ENCODE assay signal across 32 cellular contexts in genomic region chr10:70562036-70562710, GRCh38. TPM values are rescaled to one million over a fixed set of nuclear protein-coding genes. Genes with fewer than 3 reads are reported as not detected.
DNase-seq lines count a peak whose midpoint lies in the region; ATAC-seq and TF ChIP-seq lines count a peak whose summit lies in the region.
"Had no signal": no experiment of that assay in that cellular context is flagged by ENCODE, and none has a peak within 500 bp of the region (broad histone marks: within the 10 kb centered on the region; RNA-seq: fewer than 3 reads in every experiment).

No MANE protein-coding gene starts in this region.

- peak overlapping the region in 1 of 2 experiments; percentile 93; a peak in 2 of 4 replicates for H3K27ac ChIP-seq in SK-N-SH (ENCODE audit: low read depth in 2 of 2, low read length in 1 of 2)
- H3K27ac ChIP-seq: parathyroid adenoma, right atrium auricular region had no signal

- no peaks in the 10 kb centered on the region for H3K9me2 ChIP-seq in SK-N-SH

- TF ChIP-seq CTCF in activated CD8-positive, alpha-beta T cell treated with anti-CD3 and anti-CD28 coated beads for 36 hours (IDR thresholded peaks at IDR 0.05): no peak
- no peak for TF ChIP-seq CTCF in SK-N-SH (IDR thresholded peaks at IDR 0.05)
- TF ChIP-seq CTCF in fibroblast of villous mesenchyme (IDR thresholded peaks at IDR 0.05; ENCODE audit: insufficient read depth, low read depth, low read length): no peak

- no peaks in the 10 kb centered on the region for H3K9me3 ChIP-seq in SK-N-SH
- H3K9me3 ChIP-seq: right atrium auricular region had no signal

- no peaks in the 10 kb centered on the region for H3K36me3 ChIP-seq in SK-N-SH (replicated peaks in 1 of 2; ENCODE audit: control insufficient read depth in 1 of 2, insufficient read depth in 2 of 2, low read length in 1 of 2)
- H3K36me3 ChIP-seq: right atrium auricular region had no signal

- no peaks in the 10 kb centered on the region for H3K79me2 ChIP-seq in SK-N-SH (ENCODE audit: insufficient read depth)
- H3K79me2 ChIP-seq: parathyroid adenoma had no signal

- 77% methylated on average over 10 of the region's 12 CpGs for WGBS in SK-N-SH (ENCODE audit: low lambda C conversion rate)

- POLR2A ChIA-PET in activated CD8-positive, alpha-beta T cell treated with anti-CD3 and anti-CD28 coated beads, Interleukin-2, amount 10 ng/mL, durations not matched to agents 7 days and 5 days (lab: Charles Lee): interaction anchor here (0.6 to 2.2 kb wide), 3 partner anchors 20 to 41 kb away, joined by 3 to 6 read pairs (median 4); partner anchors contain the start of gene PRF1
- POLR2A ChIA-PET in activated CD8-positive, alpha-beta T cell treated with anti-CD3 and anti-CD28 coated beads for 36 hours (lab: Charles Lee): interaction anchor here (0.5 kb wide), 1 partner anchor 8 kb away, joined by 4 read pairs; no protein-coding TSS in a partner anchor
- POLR2A ChIA-PET in SK-N-SH (lab: Yijun Ruan, JAX): interaction anchor here (0.6 to 1.6 kb wide), 10 partner anchors 9 to 679 kb away, joined by 3 to 11 read pairs (median 3); no protein-coding TSS in a partner anchor

- H3K27ac Mint-ChIP-seq in activated CD8-positive, alpha-beta T cell treated with anti-CD3 and anti-CD28 coated beads, Interleukin-2, amount 10 ng/mL, durations not matched to agents 7 days and 5 days: peak overlapping the region; percentile 19
- no peak overlapping the region for H3K27ac Mint-ChIP-seq in activated CD8-positive, alpha-beta T cell treated with anti-CD3 and anti-CD28 coated beads for 36 hours
- H3K27ac Mint-ChIP-seq in stimulated activated effector memory CD8-positive, alpha-beta T cell treated with anti-CD3 and anti-CD28 coated beads, Interleukin-12 subunit alpha, Interleukin-12 subunit beta, amount 100 ng/mL, for 72 hours: peak overlapping the region; percentile 37
- H3K27ac Mint-ChIP-seq: activated CD4-positive, alpha-beta memory T cell treated with anti-CD3 and anti-CD28 coated beads, Interleukin-2, amount 10 ng/mL, durations not matched to agents 7 days and 5 days; activated naive CD8-positive, alpha-beta T cell; stimulated activated naive B cell treated with anti-CD40 and anti-IgM and Interleukin-4, amounts not matched to agents 10 μg/mL and 1 μg/mL and 100 μg/mL, for 72 hours; T-helper 1 cell treated with Interleukin-12 subunit alpha and Interleukin-12 subunit beta and Interleukin-4 antibody, amounts not matched to agents 30 μg/mL and 1 μg/mL, for 36 hours had no signal

- H3K4me3 ChIP-seq in SK-N-SH (ENCODE audit: low read depth in 2 of 2, low read length in 1 of 2) (no peak overlapping the region), fibroblast of villous mesenchyme (ENCODE audit: low read depth, low read length) (no peak overlapping the region)
- H3K4me3 ChIP-seq: dorsolateral prefrontal cortex, lung, right atrium auricular region had no signal

- no peak overlapping the region for H2AFZ ChIP-seq in SK-N-SH (ENCODE audit: low read depth)
- H2AFZ ChIP-seq: parathyroid adenoma had no signal

- peak in 1 of 2 experiments; percentile 64; a peak in 1 of 4 replicates for TF ChIP-seq EP300 in SK-N-SH (IDR thresholded peaks at IDR 0.05; ENCODE audit: borderline replicate concordance in 1 of 2, low read depth in 1 of 2, low read length in 1 of 2)

- peaks cover 71% of the 10 kb centered on the region for H3K4me1 Mint-ChIP-seq in activated CD8-positive, alpha-beta T cell treated with anti-CD3 and anti-CD28 coated beads, Interleukin-2, amount 10 ng/mL, durations not matched to agents 7 days and 5 days (ENCODE audit: low read depth)
- H3K4me1 Mint-ChIP-seq in activated CD8-positive, alpha-beta T cell treated with anti-CD3 and anti-CD28 coated beads for 36 hours (ENCODE audit: low read depth): peaks cover 27% of the 10 kb centered on the region
- H3K4me1 Mint-ChIP-seq in stimulated activated effector memory CD8-positive, alpha-beta T cell treated with anti-CD3 and anti-CD28 coated beads, Interleukin-12 subunit alpha, Interleukin-12 subunit beta, amount 100 ng/mL, for 72 hours: peaks cover 59% of the 10 kb centered on the region

- intact Hi-C loops in activated CD8-positive, alpha-beta T cell treated with anti-CD3 and anti-CD28 coated beads for 36 hours (cut with micrococcal nuclease): no loop called here

- H3K36me3 Mint-ChIP-seq in activated CD8-positive, alpha-beta T cell treated with anti-CD3 and anti-CD28 coated beads, Interleukin-2, amount 10 ng/mL, durations not matched to agents 7 days and 5 days (ENCODE audit: low read depth): no peaks in the 10 kb centered on the region
- no peaks in the 10 kb centered on the region for H3K36me3 Mint-ChIP-seq in activated CD8-positive, alpha-beta T cell treated with anti-CD3 and anti-CD28 coated beads for 36 hours (ENCODE audit: low read depth)
- H3K36me3 Mint-ChIP-seq in stimulated activated effector memory CD8-positive, alpha-beta T cell treated with anti-CD3 and anti-CD28 coated beads, Interleukin-12 subunit alpha, Interleukin-12 subunit beta, amount 100 ng/mL, for 72 hours: no peaks in the 10 kb centered on the region
- H3K36me3 Mint-ChIP-seq: activated naive CD8-positive, alpha-beta T cell; stimulated activated naive B cell treated with anti-CD40 and anti-IgM and Interleukin-4, amounts not matched to agents 10 μg/mL and 1 μg/mL and 100 μg/mL, for 72 hours had no signal

- CTCF ChIA-PET in activated CD8-positive, alpha-beta T cell treated with anti-CD3 and anti-CD28 coated beads, Interleukin-2, amount 10 ng/mL, durations not matched to agents 7 days and 5 days (lab: Charles Lee): interaction anchor here (1.6 to 4.7 kb wide), 3 partner anchors 14 to 57 kb away, joined by 6 to 63 read pairs (median 40); partner anchors contain the start of gene PRF1
- CTCF ChIA-PET in activated CD8-positive, alpha-beta T cell treated with anti-CD3 and anti-CD28 coated beads for 36 hours (lab: Charles Lee): interaction anchor here (1.2 to 4.5 kb wide), 2 partner anchors 12 to 101 kb away, joined by 3 to 34 read pairs; no protein-coding TSS in a partner anchor
- CTCF ChIA-PET in SK-N-SH (lab: Yijun Ruan, JAX): interaction anchor here (0.9 to 5.9 kb wide), 8 partner anchors 12 to 341 kb away, joined by 3 to 42 read pairs (median 5); no protein-coding TSS in a partner anchor

- no peaks in the 10 kb centered on the region for H3K27me3 ChIP-seq in SK-N-SH (ENCODE audit: insufficient read depth)
- H3K27me3 ChIP-seq: dorsolateral prefrontal cortex, right atrium auricular region had no signal

- no peak for ATAC-seq in activated CD8-positive, alpha-beta T cell treated with anti-CD3 and anti-CD28 coated beads, Interleukin-2, amount 10 ng/mL, durations not matched to agents 7 days and 5 days
- no peak for ATAC-seq in activated CD8-positive, alpha-beta T cell treated with anti-CD3 and anti-CD28 coated beads for 36 hours
- ATAC-seq in stimulated activated effector memory CD8-positive, alpha-beta T cell treated with anti-CD3 and anti-CD28 coated beads, Interleukin-12 subunit alpha, Interleukin-12 subunit beta, amount 100 ng/mL, for 72 hours: no peak
- ATAC-seq in GM18519 (IDR thresholded peaks at IDR 0.05; ENCODE audit: low FRiP score, unreplicated experiment) (no peak), HG02973 (IDR thresholded peaks at IDR 0.05; ENCODE audit: unreplicated experiment) (no peak)
- ATAC-seq: stimulated activated naive B cell treated with anti-CD40 and anti-IgM and Interleukin-4, amounts not matched to agents 10 μg/mL and 1 μg/mL and 100 μg/mL, for 72 hours had no signal

- H3K27me3 Mint-ChIP-seq in activated CD8-positive, alpha-beta T cell treated with anti-CD3 and anti-CD28 coated beads, Interleukin-2, amount 10 ng/mL, durations not matched to agents 7 days and 5 days (ENCODE audit: low read depth): no peaks in the 10 kb centered on the region
- peaks cover 1% of the 10 kb centered on the region for H3K27me3 Mint-ChIP-seq in activated CD8-positive, alpha-beta T cell treated with anti-CD3 and anti-CD28 coated beads for 36 hours
- H3K27me3 Mint-ChIP-seq: activated naive CD8-positive, alpha-beta T cell; central memory CD8-positive, alpha-beta T cell had no signal

- H3K4me1 ChIP-seq in SK-N-SH (ENCODE audit: control insufficient read depth in 1 of 2, insufficient read depth in 2 of 2, low read depth in 1 of 2, low read length in 1 of 2): peaks cover 0 to 58% of the 10 kb centered on the region in 2 experiments; a peak in 1 of 4 replicates

- H3K9ac ChIP-seq in SK-N-SH: no peak overlapping the region
- H3K9ac ChIP-seq: parathyroid adenoma had no signal

- no peak overlapping the region for H3K4me2 ChIP-seq in SK-N-SH

- H4K20me1 ChIP-seq in SK-N-SH (ENCODE audit: insufficient read depth): no peaks in the 10 kb centered on the region

- H3F3A ChIP-seq in SK-N-SH (replicated peaks; ENCODE audit: insufficient read depth): no peaks in the 10 kb centered on the region

- H3K4me3 Mint-ChIP-seq in activated CD8-positive, alpha-beta T cell treated with anti-CD3 and anti-CD28 coated beads, Interleukin-2, amount 10 ng/mL, durations not matched to agents 7 days and 5 days: no peak overlapping the region
- H3K4me3 Mint-ChIP-seq in activated CD8-positive, alpha-beta T cell treated with anti-CD3 and anti-CD28 coated beads for 36 hours: no peak overlapping the region
- H3K4me3 Mint-ChIP-seq in stimulated activated effector memory CD8-positive, alpha-beta T cell treated with anti-CD3 and anti-CD28 coated beads, Interleukin-12 subunit alpha, Interleukin-12 subunit beta, amount 100 ng/mL, for 72 hours: no peak overlapping the region
- H3K4me3 Mint-ChIP-seq: activated CD4-positive, alpha-beta memory T cell treated with anti-CD3 and anti-CD28 coated beads, Interleukin-2, amount 10 ng/mL, durations not matched to agents 7 days and 5 days; activated naive CD8-positive, alpha-beta T cell; central memory CD8-positive, alpha-beta T cell; neural crest cell; stimulated activated naive B cell treated with anti-CD40 and anti-IgM and Interleukin-4, amounts not matched to agents 10 μg/mL and 1 μg/mL and 100 μg/mL, for 72 hours; T-helper 1 cell treated with Interleukin-12 subunit alpha and Interleukin-12 subunit beta and Interleukin-4 antibody, amounts not matched to agents 30 μg/mL and 1 μg/mL, for 36 hours had no signal

- 0 out of 2 replicates have a peak, but pooled peaks have one; percentile 5 for TF ChIP-seq RAD21 in SK-N-SH (IDR thresholded peaks at IDR 0.05; ENCODE audit: low read length)

- no peaks in the 10 kb centered on the region for H3K9me3 Mint-ChIP-seq in activated CD8-positive, alpha-beta T cell treated with anti-CD3 and anti-CD28 coated beads, Interleukin-2, amount 10 ng/mL, durations not matched to agents 7 days and 5 days (ENCODE audit: insufficient read depth)
- H3K9me3 Mint-ChIP-seq in activated CD8-positive, alpha-beta T cell treated with anti-CD3 and anti-CD28 coated beads for 36 hours: no peaks in the 10 kb centered on the region
- no peaks in the 10 kb centered on the region for H3K9me3 Mint-ChIP-seq in stimulated activated effector memory CD8-positive, alpha-beta T cell treated with anti-CD3 and anti-CD28 coated beads, Interleukin-12 subunit alpha, Interleukin-12 subunit beta, amount 100 ng/mL, for 72 hours
- H3K9me3 Mint-ChIP-seq: activated CD4-positive, alpha-beta memory T cell treated with anti-CD3 and anti-CD28 coated beads, Interleukin-2, amount 10 ng/mL, durations not matched to agents 7 days and 5 days; central memory CD8-positive, alpha-beta T cell; neural crest cell; stimulated activated naive B cell treated with anti-CD40 and anti-IgM and Interleukin-4, amounts not matched to agents 10 μg/mL and 1 μg/mL and 100 μg/mL, for 72 hours; T-helper 1 cell treated with Interleukin-12 subunit alpha and Interleukin-12 subunit beta and Interleukin-4 antibody, amounts not matched to agents 30 μg/mL and 1 μg/mL, for 36 hours had no signal

- no peak for DNase-seq in activated CD8-positive, alpha-beta T cell treated with anti-CD3 and anti-CD28 coated beads, Interleukin-2, amount 10 ng/mL, durations not matched to agents 7 days and 5 days
- no peak for DNase-seq in activated CD8-positive, alpha-beta T cell treated with anti-CD3 and anti-CD28 coated beads for 36 hours
- DNase-seq in SK-N-SH (peak; percentile 89), fibroblast of villous mesenchyme (ENCODE audit: low read depth) (peak; percentile 85)
- no peak for DNase-seq in stimulated activated effector memory CD8-positive, alpha-beta T cell treated with anti-CD3 and anti-CD28 coated beads, Interleukin-12 subunit alpha, Interleukin-12 subunit beta, amount 100 ng/mL, for 72 hours (ENCODE audit: low spot score in 2 of 2)
- no peak for DNase-seq in stimulated activated CD8-positive, alpha-beta memory T cell treated with anti-CD3 and anti-CD28 coated beads, Interleukin-4, amount 100 ng/mL, for 48 hours
- DNase-seq: 8988T; activated CD4-positive, alpha-beta memory T cell treated with anti-CD3 and anti-CD28 coated beads, Interleukin-2, amount 10 ng/mL, durations not matched to agents 7 days and 5 days; activated CD4-positive, alpha-beta T cell treated with anti-CD3 and anti-CD28 coated beads for 1 hour; activated effector memory CD4-positive, alpha-beta T cell treated with Interleukin-2 at 50 U/mL for 16 hours; activated T-cell treated with anti-CD3 and anti-CD28 coated beads for 4 hours; H7; NCI-H1092 treated with DMSO at 0.1 percent for 48 hours; NCI-H187 treated with DMSO at 0.1 percent for 48 hours; NCI-H526 treated with DMSO at 0.1 percent for 48 hours; RPMI8226; stimulated activated CD4-positive, alpha-beta T cell treated with anti-CD3 and anti-CD28 coated beads, Interleukin-12 subunit alpha, Interleukin-12 subunit beta, amount 100 ng/mL, for 4 hours; stimulated activated CD4-positive, alpha-beta T cell treated with anti-CD3 and anti-CD28 coated beads, Interleukin-4, amount 100 ng/mL, for 24 hours; stimulated activated naive B cell treated with anti-CD40 and anti-IgM and Interleukin-4, amounts not matched to agents 10 μg/mL and 1 μg/mL and 100 μg/mL, for 72 hours had no signal

RNA-seq across cellular contexts. Expression of gene PRF1, which starts 40.4 kb away (rescaled TPM):
- total RNA-seq in activated CD8-positive, alpha-beta T cell treated with anti-CD3 and anti-CD28 coated beads, Interleukin-2, amount 10 ng/mL, durations not matched to agents 7 days and 5 days: 100 to 1,000 TPM; 265 to 272 TPM
- 100 to 1,000 TPM; 107 to 113 TPM for total RNA-seq in activated CD8-positive, alpha-beta T cell treated with anti-CD3 and anti-CD28 coated beads for 36 hours
- polyA plus RNA-seq in SK-N-SH (2012; rRNA removed): not detected in 2 replicates
- polyA plus RNA-seq in SK-N-SH (2012; cell fraction: cytosol; rRNA removed): not detected in 2 replicates
- polyA plus RNA-seq in SK-N-SH (2012; cell fraction: nucleus; rRNA removed): not detected in 2 replicates
- not detected in 2 replicates for total RNA-seq in fibroblast of villous mesenchyme
- total RNA-seq: endothelial cell of umbilical vein, G401, H7, kidney epithelial cell, neural crest cell had no signal
- polyA plus RNA-seq: endothelial cell of umbilical vein had no signal

Comparison
In these comparisons a context has a peak if more than half of its experiments do, and no peak if none do; other contexts are left out.
1. DNase-seq: peak in SK-N-SH (single experiment) and fibroblast of villous mesenchyme (single experiment); none in activated CD8-positive, alpha-beta T cell treated with anti-CD3 and anti-CD28 coated beads, Interleukin-2, amount 10 ng/mL, durations not matched to agents 7 days and 5 days (single experiment), activated CD8-positive, alpha-beta T cell treated with anti-CD3 and anti-CD28 coated beads for 36 hours (single experiment), stimulated activated effector memory CD8-positive, alpha-beta T cell treated with anti-CD3 and anti-CD28 coated beads, Interleukin-12 subunit alpha, Interleukin-12 subunit beta, amount 100 ng/mL, for 72 hours (0 of 2) and stimulated activated CD8-positive, alpha-beta memory T cell treated with anti-CD3 and anti-CD28 coated beads, Interleukin-4, amount 100 ng/mL, for 48 hours (single experiment).
2. RNA of gene PRF1, which starts 40.4 kb away (total RNA-seq): 265 to 272 TPM in activated CD8-positive, alpha-beta T cell treated with anti-CD3 and anti-CD28 coated beads, Interleukin-2, amount 10 ng/mL, durations not matched to agents 7 days and 5 days and 107 to 113 TPM in activated CD8-positive, alpha-beta T cell treated with anti-CD3 and anti-CD28 coated beads for 36 hours; not detected in fibroblast of villous mesenchyme; every median in the first group is over 100 times any median in the second.